In the genomic region with DNA sequence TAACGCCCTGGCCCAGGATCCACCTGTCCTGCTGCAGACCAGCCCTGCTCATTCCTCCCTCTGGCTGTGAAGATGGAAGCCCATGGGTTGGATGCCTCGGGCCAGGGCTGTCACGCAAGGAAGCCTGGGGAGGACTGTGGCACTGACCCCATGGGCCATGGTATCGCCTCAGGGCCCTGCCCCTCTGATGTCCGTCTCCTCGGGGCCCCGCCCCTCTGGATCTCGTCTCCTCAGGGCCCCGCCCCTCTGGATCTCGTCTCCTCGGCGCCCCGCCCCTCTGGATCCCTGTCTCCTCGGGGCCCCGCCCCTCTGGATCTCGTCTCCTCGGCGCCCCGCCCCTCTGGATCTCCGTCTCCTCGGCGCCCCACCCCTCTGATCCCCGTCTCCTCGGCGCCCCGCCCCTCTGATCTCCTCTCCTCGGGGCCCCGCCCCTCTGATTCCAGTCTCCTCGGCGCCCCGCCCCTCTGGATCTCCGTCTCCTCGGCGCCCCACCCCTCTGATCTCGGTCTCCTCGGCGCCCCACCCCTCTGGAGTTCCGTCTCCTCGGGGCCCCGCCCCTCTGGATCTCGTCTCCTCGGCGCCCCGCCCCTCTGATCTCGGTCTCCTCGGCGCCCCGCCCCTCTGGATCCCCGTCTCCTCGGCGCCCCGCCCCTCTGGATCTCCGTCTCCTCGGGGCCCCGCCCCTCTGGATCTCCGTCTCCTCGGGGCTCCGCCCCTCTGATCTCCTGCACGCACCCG, we compare ENCODE assay signal across 8 cellular contexts.
DNase-seq lines count a peak whose midpoint lies in the region; ATAC-seq and TF ChIP-seq lines count a peak whose summit lies in the region.

No MANE protein-coding gene starts in this region.

- peak; percentile 77 for DNase-seq in activated CD4-positive, alpha-beta T cell treated with anti-CD3 and anti-CD28 coated beads for 48 hours
- no peak for DNase-seq in activated CD4-positive, alpha-beta T cell treated with anti-CD3 and anti-CD28 coated beads for 1 hour
- peak; percentile 86 for DNase-seq in NCI-H774 (lab: John Stamatoyannopoulos, UW)
- peak; percentile 69 for DNase-seq in fibroblast of gingiva (ENCODE audit: low read depth)
- peak; percentile 25 for DNase-seq in stimulated activated CD8-positive, alpha-beta memory T cell treated with anti-CD3 and anti-CD28 coated beads, Interleukin-7, amount 100 ng/mL, for 24 hours (ENCODE audit: low read depth)
- no peak for DNase-seq in GM20000 (ENCODE audit: low spot score)
- DNase-seq in NCI-H446 (lab: John Stamatoyannopoulos, UW): no peak

- no peak for TF ChIP-seq CTCF in GM20000 (IDR thresholded peaks at IDR 0.05; ENCODE audit: extremely low read depth, missing control alignments)

- ATAC-seq in HG02870 (IDR thresholded peaks at IDR 0.05; ENCODE audit: unreplicated experiment): no peak

Comparison
In these comparisons a context has a peak if more than half of its experiments do, and no peak if none do; other contexts are left out.
1. DNase-seq: peak in activated CD4-positive, alpha-beta T cell treated with anti-CD3 and anti-CD28 coated beads for 48 hours (single experiment), NCI-H774 (single experiment), fibroblast of gingiva (single experiment) and stimulated activated CD8-positive, alpha-beta memory T cell treated with anti-CD3 and anti-CD28 coated beads, Interleukin-7, amount 100 ng/mL, for 24 hours (single experiment); none in activated CD4-positive, alpha-beta T cell treated with anti-CD3 and anti-CD28 coated beads for 1 hour (single experiment), GM20000 (single experiment) and NCI-H446 (0 of 2).